Comparison of ENCODE assay signal across 8 cellular contexts in the genomic region with DNA sequence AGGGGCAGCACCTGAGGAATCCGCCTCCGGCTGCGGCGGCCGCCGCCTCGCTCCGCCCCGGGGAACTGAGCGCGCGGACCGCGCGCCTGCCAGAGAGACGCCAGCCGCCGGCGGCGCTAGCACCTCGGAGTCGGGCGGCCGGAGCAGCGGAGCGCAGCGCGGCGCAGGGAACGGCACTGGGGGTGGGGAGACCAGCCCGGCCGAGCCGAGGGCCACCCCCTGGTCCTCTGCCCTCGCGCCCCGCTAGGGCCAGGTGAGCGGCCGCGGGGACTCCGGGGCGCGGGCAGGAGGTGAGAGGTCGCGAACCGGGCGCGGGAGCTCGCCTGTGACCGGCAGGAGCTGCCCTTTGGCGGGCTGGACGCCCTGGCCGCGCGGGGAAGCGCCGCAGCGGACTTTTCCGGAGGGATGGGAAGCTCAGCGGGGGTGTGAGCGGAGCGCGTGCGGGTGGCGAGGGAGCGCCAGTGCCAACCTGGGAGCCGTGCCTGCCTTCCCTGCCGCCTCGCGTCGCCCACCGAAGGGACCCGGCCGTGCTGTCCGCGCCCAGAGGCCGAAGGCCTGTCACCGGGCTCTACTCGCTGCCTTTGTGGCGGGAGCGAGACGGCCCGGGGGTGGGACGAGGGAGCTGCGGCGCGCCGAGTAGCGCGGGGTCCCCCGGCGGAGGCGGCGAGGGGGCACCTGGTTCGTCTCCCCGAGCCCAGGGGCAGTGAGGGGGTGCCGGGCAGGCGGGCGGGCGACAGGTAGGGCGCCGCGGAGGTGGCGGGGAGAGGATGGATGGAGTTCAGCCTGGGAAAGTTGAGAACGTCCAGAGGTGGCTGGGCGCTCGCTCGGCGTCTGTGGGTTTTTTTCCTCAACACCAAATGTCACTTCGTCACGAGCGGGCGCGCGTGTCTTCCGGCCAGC. TPM values are rescaled to one million over a fixed set of nuclear protein-coding genes. Genes with fewer than 3 reads are reported as not detected.
DNase-seq lines count a peak whose midpoint lies in the region; ATAC-seq, FAIRE-seq and TF ChIP-seq lines count a peak whose summit lies in the region.

Gene GREB1L, plus strand, starts transcription at position 92 of the 900 bp plus-strand sequence. CDS start 141,287 bp downstream, outside the sequence.

- H2BK20ac ChIP-seq in H1 (ENCODE audit: low read length) = no peak within 1 kb of the TSS

- DNase-seq in D721Med (ENCODE audit: insufficient read length, low spot score) = peak; percentile 61
- peak; percentile 1 for DNase-seq in RPMI7951 (ENCODE audit: low read depth)
- DNase-seq in H1 (ENCODE audit: low read depth in 1 of 2, low spot score in 2 of 2) = peak in 1 of 2 experiments; percentile 83
- DNase-seq in memory B cell (ENCODE audit: low spot score in 2 of 2) = no peak
- peak; percentile 19 for DNase-seq in stromal cell of bone marrow (ENCODE audit: low read depth)
- no peak for DNase-seq in CD4-positive, alpha-beta T cell
- no peak for DNase-seq in Karpas-422

- no peak within 1 kb of the TSS for H2BK5ac ChIP-seq in H1 (ENCODE audit: low read depth, low read length)

- no peak within 1 kb of the TSS for H2AK5ac ChIP-seq in H1 (ENCODE audit: low read depth, low read length)

- no peak within 1 kb of the TSS for H3K56ac ChIP-seq in H1 (replicated peaks; ENCODE audit: insufficient read length, low read depth, low read length)

- no peaks in the 10 kb centered on the region for H4K20me1 ChIP-seq in H1 (replicated peaks in 1 of 2; ENCODE audit: control insufficient read depth in 1 of 2, insufficient read depth in 2 of 2, low read length in 2 of 2)
- H4K20me1 ChIP-seq in Karpas-422 (ENCODE audit: insufficient read depth, low read depth, low read length) = no peaks in the 10 kb centered on the region

- H2BK15ac ChIP-seq in H1 (ENCODE audit: low read length) = 0 out of 2 replicates have a peak within 1 kb of the TSS, but pooled peaks have one; percentile 46

- no peak for TF ChIP-seq EP300 in H1 (IDR thresholded peaks at IDR 0.05; ENCODE audit: borderline replicate concordance in 1 of 2, low read depth in 2 of 2, low read length in 2 of 2)

- 1% methylated on average over 52 of the region's 115 CpGs; no CpG with 5 or more reads in 1 of the 2 experiments for WGBS in H1 (ENCODE audit: extremely low coverage in 1 of 2, insufficient coverage in 1 of 2, insufficient read length in 1 of 2, insufficient replicate concordance in 2 of 2, low coverage in 1 of 2, low lambda C conversion rate in 2 of 2, missing lambda C conversion rate in 1 of 2), 2 experiments

- TF ChIP-seq POLR2A in H1 (IDR thresholded peaks at IDR 0.05; ENCODE audit: control extremely low read depth in 1 of 2, low read depth in 2 of 2, low read length in 2 of 2) = no peak

- H3K27ac ChIP-seq in H1 (ENCODE audit: low read depth, low read length) (no peak within 1 kb of the TSS), Karpas-422 (ENCODE audit: low read length) (no peak within 1 kb of the TSS)
- no peak within 1 kb of the TSS for H3K27ac ChIP-seq in CD4-positive, alpha-beta T cell (ENCODE audit: low read depth, low read length)

- POLR2A ChIA-PET in H1 (lab: Charles Lee; ENCODE audit: partially characterized antibody) = interaction anchor here (0.6 to 1.0 kb wide), 2 partner anchors 370 to 942 kb away, joined by 3 to 4 read pairs; partner anchors contain the start of gene SNRPD1
- POLR2A ChIA-PET in CD4-positive, alpha-beta T cell (lab: Charles Lee) = no interaction called here

- H3K4ac ChIP-seq in H1 (replicated peaks; ENCODE audit: insufficient read length, low read depth, low read length) = no peak within 1 kb of the TSS

- intact Hi-C loops in CD4-positive, alpha-beta T cell (cut with DNase I, micrococcal nuclease) = no loop called here

- H3K79me1 ChIP-seq in H1 (ENCODE audit: low read depth, low read length) = no peaks in the 10 kb centered on the region

- no peaks in the 10 kb centered on the region for H3K36me3 Mint-ChIP-seq in memory B cell
- H3K36me3 Mint-ChIP-seq in CD4-positive, alpha-beta T cell (ENCODE audit: low read depth) = no peaks in the 10 kb centered on the region

- H3K9me2 ChIP-seq in Karpas-422 (replicated peaks; ENCODE audit: insufficient read depth, low read length) = no peaks in the 10 kb centered on the region

- H3K23ac ChIP-seq in H1 (ENCODE audit: insufficient read length) = no peak within 1 kb of the TSS

- no peaks in the 10 kb centered on the region for H3K9me3 ChIP-seq in H1 (ENCODE audit: insufficient read depth in 2 of 2, low read depth in 1 of 2, low read length in 1 of 2)
- H3K9me3 ChIP-seq in CD4-positive, alpha-beta T cell (ENCODE audit: control insufficient read depth, low read length) = no peaks in the 10 kb centered on the region
- H3K9me3 ChIP-seq in Karpas-422 (ENCODE audit: low read length) = no peaks in the 10 kb centered on the region

- H3K4me1 ChIP-seq in H1 (replicated peaks in 1 of 4; ENCODE audit: control insufficient read depth in 3 of 4, insufficient read depth in 4 of 4, low read length in 3 of 4) (peaks cover 0 to 15% (median 8%) of the 10 kb centered on the region in 4 experiments; a peak in 6 of 7 replicates), Karpas-422 (ENCODE audit: low read length) (no peaks in the 10 kb centered on the region)

- no peak within 1 kb of the TSS for H3K14ac ChIP-seq in H1 (ENCODE audit: insufficient read length)

- no peaks in the 10 kb centered on the region for H3K9me3 Mint-ChIP-seq in memory B cell
- H3K9me3 Mint-ChIP-seq in CD4-positive, alpha-beta T cell = no peaks in the 10 kb centered on the region

- H3K79me2 ChIP-seq in H1 (ENCODE audit: control insufficient read depth in 1 of 2, insufficient read depth in 2 of 2, low read length in 2 of 2) (no peaks in the 10 kb centered on the region; a peak in 1 of 4 replicates), Karpas-422 (ENCODE audit: low read length) (no peaks in the 10 kb centered on the region)

- TF ChIP-seq CTCF in D721Med (IDR thresholded peaks at IDR 0.05; ENCODE audit: insufficient read depth, missing control alignments) = peak; percentile 27
- peak; percentile 14 to 54 (median 43) for TF ChIP-seq CTCF in H1 (IDR thresholded peaks at IDR 0.05; ENCODE audit: control extremely low read depth in 1 of 3, insufficient read depth in 1 of 3, low read depth in 1 of 3, low read length in 3 of 3)
- TF ChIP-seq CTCF in CD4-positive, alpha-beta T cell (IDR thresholded peaks at IDR 0.05) = no peak

- no peak within 1 kb of the TSS for H3K27ac Mint-ChIP-seq in memory B cell
- no peak within 1 kb of the TSS for H3K27ac Mint-ChIP-seq in CD4-positive, alpha-beta T cell

- H4K5ac ChIP-seq in H1 (ENCODE audit: insufficient read length, low read depth, low read length) = no peak within 1 kb of the TSS

- peak within 1 kb of the TSS; percentile 46 for H3K4me3 Mint-ChIP-seq in memory B cell
- H3K4me3 Mint-ChIP-seq in CD4-positive, alpha-beta T cell = no peak within 1 kb of the TSS

- CTCF ChIA-PET in H1 (lab: Charles Lee; ENCODE audit: partially characterized antibody) = interaction anchor here (0.5 to 1.2 kb wide), 3 partner anchors 30 to 320 kb away, joined by 3 read pairs; no protein-coding TSS in a partner anchor
- CTCF ChIA-PET in CD4-positive, alpha-beta T cell (lab: Charles Lee) = no interaction called here

- TF ChIP-seq RAD21 in H1 (IDR thresholded peaks at IDR 0.05 in 1 of 2, conservative IDR thresholded peaks at IDR 0.05 in 1 of 2; ENCODE audit: low read depth in 2 of 2, low read length in 2 of 2) = peak; percentile 43 to 70

- H3K4me2 ChIP-seq in H1 (ENCODE audit: insufficient read depth in 1 of 2, low read depth in 2 of 2, low read length in 2 of 2) (peak within 1 kb of the TSS; percentile 73 to 85), Karpas-422 (ENCODE audit: low read depth, low read length, poor library complexity, severe bottlenecking) (no peak within 1 kb of the TSS)

- H3K27me3 Mint-ChIP-seq in memory B cell = peaks cover 21% of the 10 kb centered on the region
- H3K27me3 Mint-ChIP-seq in CD4-positive, alpha-beta T cell = peaks cover 77% of the 10 kb centered on the region

- H3K4me1 Mint-ChIP-seq in memory B cell = no peaks in the 10 kb centered on the region
- peaks cover 9% of the 10 kb centered on the region for H3K4me1 Mint-ChIP-seq in CD4-positive, alpha-beta T cell (ENCODE audit: low read depth)

- H3K27me3 ChIP-seq in H1 (replicated peaks in 1 of 4; ENCODE audit: control insufficient read depth in 3 of 4, extremely low read depth in 1 of 4, insufficient read depth in 3 of 4, low read length in 3 of 4) (peaks cover 35 to 64% (median 56%) of the 10 kb centered on the region in 4 experiments), Karpas-422 (ENCODE audit: low read length) (no peaks in the 10 kb centered on the region)
- H3K27me3 ChIP-seq in CD4-positive, alpha-beta T cell (ENCODE audit: control insufficient read depth, insufficient read depth, low read length) = peaks cover 64% of the 10 kb centered on the region

- FAIRE-seq in D721Med (lab: Jason Lieb, UNC) (no peak), H1 (lab: Jason Lieb, UNC) (no peak)

- H3K23me2 ChIP-seq in H1 (ENCODE audit: low read depth, low read length) = peaks cover 13% of the 10 kb centered on the region; the same call in 1 of the 2 replicates

- no peak within 1 kb of the TSS for H4K91ac ChIP-seq in H1 (replicated peaks; ENCODE audit: insufficient read length, low read length)

- no peak within 1 kb of the TSS for H2AFZ ChIP-seq in H1 (ENCODE audit: low read length)
- H2AFZ ChIP-seq in Karpas-422 (ENCODE audit: low read length) = no peak within 1 kb of the TSS

- no peak within 1 kb of the TSS for H2BK12ac ChIP-seq in H1 (ENCODE audit: low read depth, low read length)

- H2BK120ac ChIP-seq in H1 (replicated peaks; ENCODE audit: low read depth, low read length) = no peak within 1 kb of the TSS

- no peaks in the 10 kb centered on the region for H3K36me3 ChIP-seq in H1 (ENCODE audit: control insufficient read depth in 2 of 4, insufficient read depth in 4 of 4, low read length in 3 of 4)
- no peaks in the 10 kb centered on the region for H3K36me3 ChIP-seq in Karpas-422 (ENCODE audit: insufficient read depth, low read length)

- H4K8ac ChIP-seq in H1 (ENCODE audit: extremely low read depth, insufficient read depth, low read length) = peak within 1 kb of the TSS; percentile 71; the same call in 1 of the 2 replicates

- H3K4me3 ChIP-seq in H1 (ENCODE audit: extremely low read depth in 1 of 4, insufficient read depth in 2 of 4, low read depth in 3 of 4, low read length in 4 of 4) = peak within 1 kb of the TSS; percentile 63 to 74 (median 69)
- H3K4me3 ChIP-seq in Karpas-422 (ENCODE audit: low read length) = no peak within 1 kb of the TSS

- peak within 1 kb of the TSS in 3 of 4 experiments; percentile 42 to 59 (median 56); a peak in 4 of 7 replicates for H3K9ac ChIP-seq in H1 (replicated peaks in 1 of 4; ENCODE audit: extremely low read depth in 1 of 4, low read depth in 3 of 4, low read length in 3 of 4)
- H3K9ac ChIP-seq in Karpas-422 (ENCODE audit: low read length) = no peak within 1 kb of the TSS

- ATAC-seq in HG02678 (IDR thresholded peaks at IDR 0.05; ENCODE audit: unreplicated experiment) (peak; percentile 48), memory B cell (ENCODE audit: low read depth) (no peak)
- ATAC-seq in CD4-positive, alpha-beta T cell (ENCODE audit: poor library complexity) = no peak

- H3K18ac ChIP-seq in H1 (ENCODE audit: extremely low read depth, low read length) = no peak within 1 kb of the TSS; the same call in 1 of the 2 replicates

RNA-seq across cellular contexts. Expression of gene GREB1L, which starts in this region (rescaled TPM):
- total RNA-seq in RPMI7951 (2014; rRNA removed; shearing (Covaris generic)) = 0.24 TPM in 1 of 2 replicates, not detected in the other
- 0.31 and 0.34 TPM in 2 replicates for total RNA-seq in H1 (2021; fragmentation: NEBNext Ultra II Directional; extraction: Animal tissue kit (Norgen Biotek cat#: 25700))
- polyA plus RNA-seq in H1 (2011; rRNA removed) = 1.6 and 2.9 TPM in 2 replicates
- 2.7 TPM for polyA plus RNA-seq in H1 (2011; cell fraction: cytosol; rRNA removed)
- 4.9 TPM for polyA plus RNA-seq in H1 (2011; cell fraction: nucleus; rRNA removed)
- polyA plus RNA-seq in H1 (2012, experiment 1 of 2) = 1.1 to 1.9 TPM (median 1.5 TPM) in 4 replicates
- 0.13 TPM for polyA plus RNA-seq in H1 (2012, experiment 2 of 2)
- polyA plus RNA-seq in H1 (2013, experiment 1 of 2) = not detected
- 0.02 TPM for polyA plus RNA-seq in H1 (2013, experiment 2 of 2)
- 4.2 and 12.5 TPM in 2 replicates for polyA minus RNA-seq in H1 (2011; rRNA and poly(A)+ RNA removed)
- 6.5 TPM for polyA minus RNA-seq in H1 (2011; cell fraction: cytosol; rRNA and poly(A)+ RNA removed)
- polyA minus RNA-seq in H1 (2011; cell fraction: nucleus; rRNA and poly(A)+ RNA removed) = 12.3 TPM
- total RNA-seq in CD4-positive, alpha-beta T cell = not detected
- not detected in 2 replicates for total RNA-seq in Karpas-422 (2014; rRNA removed; shearing (Covaris generic); ENCODE audit: low replicate concordance)

Comparison
In these comparisons a context has a peak if more than half of its experiments do, and no peak if none do; other contexts are left out.
1. Peak in DNase-seq in RPMI7951; RNA of the gene not detected or under 1 TPM.
2. DNase-seq: peak in D721Med (single experiment) and stromal cell of bone marrow (single experiment); none in memory B cell (0 of 2), CD4-positive, alpha-beta T cell (0 of 10) and Karpas-422 (single experiment).